ENCODE assay signal across 16 cellular contexts in genomic region chr9:17065062-17065461, GRCh38.
DNase-seq lines count a peak whose midpoint lies in the region; ATAC-seq, FAIRE-seq and TF ChIP-seq lines count a peak whose summit lies in the region.
"Had no signal": no experiment of that assay in that cellular context is flagged by ENCODE, and none has a peak within 500 bp of the region (broad histone marks: within the 10 kb centered on the region; RNA-seq: fewer than 3 reads in every experiment).

No MANE protein-coding gene starts in this region.

- no peaks in the 10 kb centered on the region for H3K36me3 Mint-ChIP-seq in stimulated activated naive B cell treated with anti-CD40 and anti-IgM and Interleukin-4, amounts not matched to agents 10 μg/mL and 1 μg/mL and 100 μg/mL, for 72 hours

- peak; percentile 79 for ATAC-seq in SK-N-SH treated with all-trans-retinoic acid at 6 μM for 48 hours
- no peak for ATAC-seq in stimulated activated naive B cell treated with anti-CD40 and anti-IgM and Interleukin-4, amounts not matched to agents 10 μg/mL and 1 μg/mL and 100 μg/mL, for 72 hours (replicated peaks)
- ATAC-seq: activated T-helper 17 cell treated with anti-CD3 and anti-CD28 coated beads, Interleukin-2, amount 50 U/mL, for 72 hours had no signal

- FAIRE-seq in GM12892 (lab: Jason Lieb, UNC) = no peak

- TF ChIP-seq POLR2A in GM12892 (IDR thresholded peaks at IDR 0.05; ENCODE audit: low read depth, low read length) = no peak

- no peaks in the 10 kb centered on the region for H3K9me3 Mint-ChIP-seq in stimulated activated naive B cell treated with anti-CD40 and anti-IgM and Interleukin-4, amounts not matched to agents 10 μg/mL and 1 μg/mL and 100 μg/mL, for 72 hours
- H3K9me3 Mint-ChIP-seq: central memory CD8-positive, alpha-beta T cell had no signal

- H3K4me1 Mint-ChIP-seq in stimulated activated naive B cell treated with anti-CD40 and anti-IgM and Interleukin-4, amounts not matched to agents 10 μg/mL and 1 μg/mL and 100 μg/mL, for 72 hours = no peaks in the 10 kb centered on the region
- H3K4me1 Mint-ChIP-seq: activated T-helper 17 cell treated with anti-CD3 and anti-CD28 coated beads, Interleukin-2, amount 50 U/mL, for 72 hours; central memory CD8-positive, alpha-beta T cell had no signal

- H3K27ac Mint-ChIP-seq in stimulated activated naive B cell treated with anti-CD40 and anti-IgM and Interleukin-4, amounts not matched to agents 10 μg/mL and 1 μg/mL and 100 μg/mL, for 72 hours = no peak overlapping the region
- H3K27ac Mint-ChIP-seq: activated T-helper 17 cell treated with anti-CD3 and anti-CD28 coated beads, Interleukin-2, amount 50 U/mL, for 72 hours had no signal

- H3K27me3 Mint-ChIP-seq in stimulated activated naive B cell treated with anti-CD40 and anti-IgM and Interleukin-4, amounts not matched to agents 10 μg/mL and 1 μg/mL and 100 μg/mL, for 72 hours = peaks cover 0 to 5% of the 10 kb centered on the region in 2 donors
- H3K27me3 Mint-ChIP-seq: activated T-helper 17 cell treated with anti-CD3 and anti-CD28 coated beads, Interleukin-2, amount 50 U/mL, for 72 hours; central memory CD8-positive, alpha-beta T cell had no signal

- H3K4me3 Mint-ChIP-seq in stimulated activated naive B cell treated with anti-CD40 and anti-IgM and Interleukin-4, amounts not matched to agents 10 μg/mL and 1 μg/mL and 100 μg/mL, for 72 hours = no peak overlapping the region
- H3K4me3 Mint-ChIP-seq: activated T-helper 17 cell treated with anti-CD3 and anti-CD28 coated beads, Interleukin-2, amount 50 U/mL, for 72 hours; central memory CD8-positive, alpha-beta T cell had no signal

- DNase-seq in DMS153 (lab: John Stamatoyannopoulos, UW) = peak; percentile 43
- peak; percentile 81 for DNase-seq in NCI-H146 (lab: John Stamatoyannopoulos, UW)
- DNase-seq in kidney glomerular epithelial cell (lab: John Stamatoyannopoulos, UW) = peak; percentile 6
- no peak for DNase-seq in GM12892 (ENCODE audit: insufficient read length)
- no peak for DNase-seq in COLO829 (ENCODE audit: low spot score)
- no peak for DNase-seq in globus pallidus (ENCODE audit: low spot score)
- DNase-seq in stimulated activated naive B cell treated with anti-CD40 and anti-IgM and Interleukin-4, amounts not matched to agents 10 μg/mL and 1 μg/mL and 100 μg/mL, for 72 hours = no peak
- DNase-seq: GOT3; left ventricle myocardium inferior; NCI-H2171; occipital lobe; SIG-M5; stimulated activated CD4-positive, alpha-beta T cell treated with anti-CD3 and anti-CD28 coated beads, Interleukin-2, amount 100 ng/mL, for 48 hours had no signal

TF ChIP-seq in SK-N-SH treated with all-trans-retinoic acid at 6 μM for 48 hours, 23 proteins besides CTCF, POLR2A, EP300 and RAD21 (continues in another document):
- TF ChIP-seq PATZ1 (CRISPR knock-in tag; IDR thresholded peaks at IDR 0.05; ENCODE audit: borderline replicate concordance) = no peak
- no peak for TF ChIP-seq CSRNP3 (CRISPR knock-in tag; IDR thresholded peaks at IDR 0.05)
- no peak for TF ChIP-seq CSDC2 (CRISPR knock-in tag; IDR thresholded peaks at IDR 0.05)
- TF ChIP-seq ISL1 (CRISPR knock-in tag; IDR thresholded peaks at IDR 0.05) = peak; percentile 95
- TF ChIP-seq ZNF8 (CRISPR knock-in tag; IDR thresholded peaks at IDR 0.05) = no peak
- peak; percentile 27; the same call in 1 of the 2 replicates for TF ChIP-seq ZFP3 (CRISPR knock-in tag; IDR thresholded peaks at IDR 0.05)
- 0 out of 2 replicates have a peak, but pooled peaks have one; percentile 48 for TF ChIP-seq PPARA (CRISPR knock-in tag; IDR thresholded peaks at IDR 0.05; ENCODE audit: borderline replicate concordance)
- no peak for TF ChIP-seq RARB (CRISPR knock-in tag; IDR thresholded peaks at IDR 0.05)
- no peak for TF ChIP-seq TOX (CRISPR knock-in tag; IDR thresholded peaks at IDR 0.05; ENCODE audit: borderline replicate concordance)
- TF ChIP-seq TCF4 (CRISPR knock-in tag; IDR thresholded peaks at IDR 0.05; ENCODE audit: borderline replicate concordance) = peak; percentile 20
- TF ChIP-seq ARNTL (CRISPR knock-in tag; IDR thresholded peaks at IDR 0.05; ENCODE audit: borderline replicate concordance, low read depth) = no peak
- TF ChIP-seq CREB5 (CRISPR knock-in tag; IDR thresholded peaks at IDR 0.05; ENCODE audit: low read depth) = peak; percentile 47
- 0 out of 2 replicates have a peak, but pooled peaks have one; percentile 36 for TF ChIP-seq BACH2 (CRISPR knock-in tag; IDR thresholded peaks at IDR 0.05; ENCODE audit: borderline replicate concordance)
- TF ChIP-seq ZNF565 (CRISPR knock-in tag; conservative IDR thresholded peaks at IDR 0.05; ENCODE audit: low read depth) = 0 out of 2 replicates have a peak, but pooled peaks have one; percentile 42
- TF ChIP-seq ZFP30 (CRISPR knock-in tag; IDR thresholded peaks at IDR 0.05) = no peak
- TF ChIP-seq GLIS3 (CRISPR knock-in tag; IDR thresholded peaks at IDR 0.05) = peak; percentile 96; the same call in 1 of the 2 replicates
- TF ChIP-seq ZC3H10 (CRISPR knock-in tag; IDR thresholded peaks at IDR 0.05) = no peak
- no peak for TF ChIP-seq SNAI2 (CRISPR knock-in tag; IDR thresholded peaks at IDR 0.05)
- no peak for TF ChIP-seq POU6F1 (CRISPR knock-in tag; IDR thresholded peaks at IDR 0.05; ENCODE audit: borderline replicate concordance, low read depth)
- no peak for TF ChIP-seq OSR1 (CRISPR knock-in tag; IDR thresholded peaks at IDR 0.05)

Comparison
In these comparisons a context has a peak if more than half of its experiments do, and no peak if none do; other contexts are left out.
1. DNase-seq: peak in DMS153 (single experiment), NCI-H146 (single experiment) and kidney glomerular epithelial cell (single experiment); none in GM12892 (single experiment), COLO829 (single experiment), globus pallidus (single experiment) and stimulated activated naive B cell treated with anti-CD40 and anti-IgM and Interleukin-4, amounts not matched to agents 10 μg/mL and 1 μg/mL and 100 μg/mL, for 72 hours (single experiment).